In genomic region chr15:39786444-39787056, GRCh38 we compare ENCODE assay signal across 8 cellular contexts. TPM values are rescaled to one million over a fixed set of nuclear protein-coding genes. Genes with fewer than 3 reads are reported as not detected.
A peak's percentile ranks its signal among the peaks of the same experiment; 100 is the strongest.
DNase-seq lines count a peak whose midpoint lies in the region; ATAC-seq and TF ChIP-seq lines count a peak whose summit lies in the region.

No MANE protein-coding gene starts in this region.

- no peak overlapping the region for H3K4me3 Mint-ChIP-seq in activated naive CD4-positive, alpha-beta T cell treated with anti-CD3 and anti-CD28 coated beads, Interleukin-2, amount 50 U/mL, for 24 hours

- no peak for DNase-seq in activated naive CD4-positive, alpha-beta T cell treated with anti-CD3 and anti-CD28 coated beads, Interleukin-2, amount 50 U/mL, for 72 hours (ENCODE audit: low spot score in 2 of 2)
- peak; percentile 68 for DNase-seq in NB4 (ENCODE audit: low read depth)
- DNase-seq in SK-MEL-5 (ENCODE audit: low read depth, low spot score): peak; percentile 73
- peak; percentile 72 for DNase-seq in fibroblast of mammary gland (ENCODE audit: low read depth)
- DNase-seq in prostate gland (ENCODE audit: low spot score): no peak
- no peak for DNase-seq in NCI-H187 treated with DMSO at 0.1 percent for 48 hours (lab: John Stamatoyannopoulos, UW)

- no peak overlapping the region for H3K27ac ChIP-seq in prostate gland

- H3K36me3 ChIP-seq in prostate gland: no peaks in the 10 kb centered on the region

- TF ChIP-seq CTCF in NB4 (IDR thresholded peaks at IDR 0.05; ENCODE audit: low read depth, low read length): peak; percentile 40
- peak; percentile 56 for TF ChIP-seq CTCF in fibroblast of mammary gland (conservative IDR thresholded peaks at IDR 0.05; ENCODE audit: control insufficient read depth, insufficient read depth, low read depth, low read length)
- TF ChIP-seq CTCF in prostate gland (IDR thresholded peaks at IDR 0.05): peak; percentile 25 to 66 (median 60)

- no peaks in the 10 kb centered on the region for H3K36me3 Mint-ChIP-seq in activated naive CD4-positive, alpha-beta T cell treated with anti-CD3 and anti-CD28 coated beads, Interleukin-2, amount 50 U/mL, for 24 hours
- H3K36me3 Mint-ChIP-seq in activated naive CD4-positive, alpha-beta T cell treated with anti-CD3 and anti-CD28 coated beads, Interleukin-2, amount 50 U/mL, for 72 hours: peaks cover 0 to 12% of the 10 kb centered on the region in 2 donors

- 6% methylated on average over 5 of the region's 5 CpGs for WGBS in prostate gland

- in situ Hi-C loops in SK-MEL-5 (cut with HindIII; ENCODE audit: low pct_unique_long_range_greater_than_20kb, low sequenced_read_pairs): no loop called here

- no peaks in the 10 kb centered on the region for H3K9me3 Mint-ChIP-seq in activated naive CD4-positive, alpha-beta T cell treated with anti-CD3 and anti-CD28 coated beads, Interleukin-2, amount 50 U/mL, for 24 hours
- no peaks in the 10 kb centered on the region for H3K9me3 Mint-ChIP-seq in activated naive CD4-positive, alpha-beta T cell treated with anti-CD3 and anti-CD28 coated beads, Interleukin-2, amount 50 U/mL, for 72 hours

- H3K27me3 ChIP-seq in prostate gland (replicated peaks; ENCODE audit: insufficient read depth): no peaks in the 10 kb centered on the region

- peaks cover 54% of the 10 kb centered on the region for H3K4me1 Mint-ChIP-seq in activated naive CD4-positive, alpha-beta T cell treated with anti-CD3 and anti-CD28 coated beads, Interleukin-2, amount 50 U/mL, for 24 hours

- H3K4me3 ChIP-seq in NB4 (ENCODE audit: low read depth, low read length) (no peak overlapping the region), fibroblast of mammary gland (ENCODE audit: control insufficient read depth, low read depth, low read length) (no peak overlapping the region), prostate gland (no peak overlapping the region)

- ATAC-seq in activated naive CD4-positive, alpha-beta T cell treated with anti-CD3 and anti-CD28 coated beads, Interleukin-2, amount 50 U/mL, for 72 hours: no peak
- no peak for ATAC-seq in HG03095 (IDR thresholded peaks at IDR 0.05; ENCODE audit: unreplicated experiment)

- intact Hi-C loops in prostate gland (cut with DNase I): loop anchor here (1.0 to 2.0 kb wide), 2 partner anchors 89 to 190 kb away; no protein-coding TSS in a partner anchor

- H3K9me3 ChIP-seq in prostate gland: no peaks in the 10 kb centered on the region

- peaks cover 15% of the 10 kb centered on the region for H3K4me1 ChIP-seq in prostate gland (replicated peaks)

- no peaks in the 10 kb centered on the region for H3K27me3 Mint-ChIP-seq in activated naive CD4-positive, alpha-beta T cell treated with anti-CD3 and anti-CD28 coated beads, Interleukin-2, amount 50 U/mL, for 24 hours

- TF ChIP-seq POLR2A in NB4 (IDR thresholded peaks at IDR 0.05; ENCODE audit: extremely low read depth, insufficient read length) (no peak), prostate gland (IDR thresholded peaks at IDR 0.05) (no peak)

- H3K27ac Mint-ChIP-seq in activated naive CD4-positive, alpha-beta T cell treated with anti-CD3 and anti-CD28 coated beads, Interleukin-2, amount 50 U/mL, for 24 hours: peak overlapping the region; percentile 36
- H3K27ac Mint-ChIP-seq in activated naive CD4-positive, alpha-beta T cell treated with anti-CD3 and anti-CD28 coated beads, Interleukin-2, amount 50 U/mL, for 72 hours: no peak overlapping the region

RNA-seq across cellular contexts. Expression of gene FSIP1, which starts 3.9 kb away (rescaled TPM):
- 1 to 10 TPM in 1 of 2 donors, under 1 TPM in 1; 0.18 to 1.1 TPM for total RNA-seq in activated naive CD4-positive, alpha-beta T cell treated with anti-CD3 and anti-CD28 coated beads, Interleukin-2, amount 50 U/mL, for 72 hours
- 0.27 and 0.42 TPM in 2 replicates for total RNA-seq in SK-MEL-5 (2014; rRNA removed; shearing (Covaris generic))
- 0.04 and 0.06 TPM in 2 replicates for polyA plus RNA-seq in SK-MEL-5 (2015; cell fraction: cytosol; rRNA removed)
- 0.20 TPM in 1 of 2 replicates, not detected in the other for polyA plus RNA-seq in SK-MEL-5 (2015; cell fraction: nucleus; rRNA removed)
- total RNA-seq in prostate gland: 1 to 10 TPM; 1.6 to 2.3 TPM

Comparison
In these comparisons a context has a peak if more than half of its experiments do, and no peak if none do; other contexts are left out.
1. DNase-seq: peak in NB4 (single experiment), SK-MEL-5 (single experiment) and fibroblast of mammary gland (single experiment); none in activated naive CD4-positive, alpha-beta T cell treated with anti-CD3 and anti-CD28 coated beads, Interleukin-2, amount 50 U/mL, for 72 hours (0 of 2), prostate gland (single experiment) and NCI-H187 treated with DMSO at 0.1 percent for 48 hours (single experiment).
2. Peak in every context shown above with its lines, with median percentiles within 50 percentile points of each other: CTCF ChIP-seq.